8 cellular contexts compared by ENCODE assay signal in the genomic region with DNA sequence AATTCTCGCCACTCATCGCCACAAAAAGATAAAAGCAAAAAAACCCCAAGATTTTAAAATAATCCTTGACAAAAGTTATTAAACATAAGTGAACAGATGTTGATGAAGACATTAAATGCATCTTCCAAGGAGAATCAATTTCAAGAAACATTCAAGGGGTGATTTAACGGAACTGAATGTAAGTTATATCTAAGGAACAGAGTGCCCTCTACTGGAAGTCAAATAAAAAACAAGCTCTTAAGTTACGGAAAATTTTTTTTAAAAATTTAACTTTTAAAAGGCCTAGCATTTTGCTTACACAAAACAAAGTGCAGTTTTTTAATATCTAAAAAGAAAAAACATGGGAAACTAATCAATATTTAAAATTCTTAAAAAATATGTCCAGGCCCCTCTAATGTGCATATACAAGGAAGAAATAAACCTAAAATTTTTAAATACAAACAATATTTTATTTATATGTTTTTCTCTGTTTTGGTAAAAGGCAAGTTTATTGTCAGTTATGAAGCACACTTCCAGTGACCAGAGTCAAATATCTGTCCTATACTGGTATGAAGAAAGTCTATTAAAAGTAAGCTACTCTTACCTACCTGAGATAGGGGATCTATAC. TPM values are rescaled to one million over a fixed set of nuclear protein-coding genes. Genes with fewer than 3 reads are reported as not detected.
DNase-seq lines count a peak whose midpoint lies in the region; ATAC-seq, FAIRE-seq and TF ChIP-seq lines count a peak whose summit lies in the region.

No MANE protein-coding gene starts in this region.

- no peaks in the 10 kb centered on the region for H3K4me1 ChIP-seq in left lung

- H3K36me3 ChIP-seq in left lung, result peaks cover 0 to 43% of the 10 kb centered on the region in 2 donors

- POLR2A ChIA-PET in T-cell (lab: Charles Lee), result interaction anchor here in 1 of 2 donors (0.5 kb wide), 1 partner anchor 13 kb away, joined by 3 read pairs; no protein-coding TSS in a partner anchor

- no peaks in the 10 kb centered on the region for H3K9me3 Mint-ChIP-seq in T-cell

- peak; percentile 55 for TF ChIP-seq CTCF in D721Med (IDR thresholded peaks at IDR 0.05; ENCODE audit: insufficient read depth, missing control alignments)
- TF ChIP-seq CTCF in left lung (IDR thresholded peaks at IDR 0.05), result peak in 1 of 2 donors; percentile 33

- intact Hi-C loops in left lung (cut with DNase I), result loop anchor here in 1 of 2 donors (10.0 kb wide), 1 partner anchor 300 kb away; no protein-coding TSS in a partner anchor

- peaks cover 44% of the 10 kb centered on the region for H3K36me3 Mint-ChIP-seq in T-cell

- H3K4me3 ChIP-seq in left lung, result no peak overlapping the region

- CTCF ChIA-PET in T-cell (lab: Charles Lee), result interaction anchor here (0.5 to 3.1 kb wide), 30 partner anchors 9 to 1356 kb away, joined by 3 to 15 read pairs (median 3); a partner anchor contains a TSS

- H3K27me3 Mint-ChIP-seq in T-cell, result no peaks in the 10 kb centered on the region

- DNase-seq in D721Med (ENCODE audit: insufficient read length, low spot score) (no peak), LHCN-M2 (ENCODE audit: low read depth) (peak; percentile 45), amniotic epithelial cell (ENCODE audit: low read depth) (peak; percentile 64), left lung (no peak), T-cell (no peak)
- DNase-seq in activated CD4-positive, alpha-beta T cell treated with anti-CD3 and anti-CD28 coated beads for 48 hours, result no peak
- no peak for DNase-seq in activated CD4-positive, alpha-beta T cell treated with anti-CD3 and anti-CD28 coated beads, Interleukin-2, amount 50 U/mL, for 4 hours

- H3K9me3 ChIP-seq in left lung, result no peaks in the 10 kb centered on the region

- H3K4me1 Mint-ChIP-seq in T-cell, result peaks cover 7 to 15% (median 12%) of the 10 kb centered on the region in 3 donors

- H3K27me3 ChIP-seq in left lung, result no peaks in the 10 kb centered on the region

- H3K4me3 Mint-ChIP-seq in T-cell, result no peak overlapping the region

- no peak for FAIRE-seq in D721Med (lab: Jason Lieb, UNC)

- no peak overlapping the region for H3K27ac Mint-ChIP-seq in T-cell

- ATAC-seq in left lung, result peak; percentile 42
- ATAC-seq in T-cell (replicated peaks in 1 of 4), result no peak
- no peak for ATAC-seq in HG03108 (IDR thresholded peaks at IDR 0.05; ENCODE audit: unreplicated experiment)

- H3K27ac ChIP-seq in left lung, result no peak overlapping the region

RNA-seq across cellular contexts. Expression of a gene that starts 28.0 kb away (rescaled TPM):
- 47.5 and 48.7 TPM in 2 replicates for total RNA-seq in LHCN-M2 (2014; rRNA removed)
- polyA plus RNA-seq in LHCN-M2 (2012), result 16.0 TPM
- 10 to 100 TPM; 10.5 to 13.7 TPM for total RNA-seq in left lung
- total RNA-seq in T-cell, result 10 to 100 TPM; 14.7 to 18.9 (median 16.7) TPM

Comparison
In these comparisons a context has a peak if more than half of its experiments do, and no peak if none do; other contexts are left out.
1. DNase-seq: peak in LHCN-M2 (single experiment) and amniotic epithelial cell (single experiment); none in D721Med (single experiment), left lung (0 of 2), activated CD4-positive, alpha-beta T cell treated with anti-CD3 and anti-CD28 coated beads for 48 hours (single experiment), T-cell (0 of 34) and activated CD4-positive, alpha-beta T cell treated with anti-CD3 and anti-CD28 coated beads, Interleukin-2, amount 50 U/mL, for 4 hours (0 of 2).